Comparison of ENCODE assay signal across 19 cellular contexts in the genomic region with DNA sequence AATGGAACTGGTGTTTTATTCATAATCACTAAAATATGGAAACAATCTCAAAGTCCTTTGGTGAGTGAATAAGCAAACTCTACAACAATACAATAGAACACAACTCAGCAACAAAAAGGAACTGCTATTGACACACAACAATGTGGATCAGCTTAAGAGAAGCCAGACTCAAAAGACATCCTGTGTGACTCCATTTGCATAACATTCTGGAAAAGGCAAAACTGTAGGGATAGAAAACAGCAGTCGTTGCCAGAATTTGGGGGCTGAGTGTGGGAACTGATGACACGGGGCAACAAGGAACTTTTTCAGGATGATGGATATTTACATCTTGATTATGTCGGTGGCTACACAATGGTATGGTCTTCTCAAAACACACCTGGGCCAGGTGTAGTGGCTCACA. TPM values are rescaled to one million over a fixed set of nuclear protein-coding genes. Genes with fewer than 3 reads are reported as not detected.
DNase-seq lines count a peak whose midpoint lies in the region; ATAC-seq and TF ChIP-seq lines count a peak whose summit lies in the region.
"Had no signal": no experiment of that assay in that cellular context is flagged by ENCODE, and none has a peak within 500 bp of the region (broad histone marks: within the 10 kb centered on the region; RNA-seq: fewer than 3 reads in every experiment).

No MANE protein-coding gene starts in this region.

- H4K5ac ChIP-seq in mesendoderm (ENCODE audit: low read length): no peak overlapping the region

- no peak overlapping the region for H2BK120ac ChIP-seq in mesendoderm (ENCODE audit: low read depth, low read length)

- peak overlapping the region; percentile 83 for H3K27ac Mint-ChIP-seq in endodermal cell
- H3K27ac Mint-ChIP-seq: CD4-positive, alpha-beta memory T cell; HFFc6; IgD-negative memory B cell had no signal

- H3K9me3 Mint-ChIP-seq in endodermal cell: no peaks in the 10 kb centered on the region
- H3K9me3 Mint-ChIP-seq: HFFc6 had no signal

- H3K9ac ChIP-seq in SK-N-SH (no peak overlapping the region), endodermal cell (ENCODE audit: extremely low read depth, low read length, poor library complexity, severe bottlenecking) (no peak overlapping the region), mesendoderm (ENCODE audit: low read length) (no peak overlapping the region)
- H3K9ac ChIP-seq: GM23248 had no signal

- no peak for TF ChIP-seq RAD21 in SK-N-SH (IDR thresholded peaks at IDR 0.05; ENCODE audit: low read length)

- WGBS in SK-N-SH (ENCODE audit: low lambda C conversion rate): 91% methylated on average over 3 of the region's 3 CpGs
- WGBS in endodermal cell (ENCODE audit: insufficient coverage in 1 of 2, insufficient read length in 1 of 2), 2 experiments: 46 to 50% methylated on average over 2 to 3 of the region's 3 CpGs
- no CpG with 5 or more reads among the region's 3 CpGs for WGBS in mesendoderm (ENCODE audit: extremely low coverage, insufficient coverage, low lambda C conversion rate)

- no peak overlapping the region for H4K8ac ChIP-seq in mesendoderm (ENCODE audit: low read depth, low read length)

- H3K79me1 ChIP-seq in mesendoderm (ENCODE audit: low read length): peaks cover 1% of the 10 kb centered on the region

- ATAC-seq in SK-N-SH treated with all-trans-retinoic acid at 6 μM for 48 hours: no peak

- H3K36me3 ChIP-seq in SK-N-SH (replicated peaks in 1 of 2; ENCODE audit: control insufficient read depth in 1 of 2, insufficient read depth in 2 of 2, low read length in 1 of 2) (peaks cover 2 to 30% of the 10 kb centered on the region in 2 experiments), endodermal cell (ENCODE audit: control insufficient read depth, insufficient read depth, low read length) (no peaks in the 10 kb centered on the region), mesendoderm (ENCODE audit: control insufficient read depth, insufficient read depth, low read length) (no peaks in the 10 kb centered on the region)

- no peaks in the 10 kb centered on the region for H3K27me3 Mint-ChIP-seq in endodermal cell (ENCODE audit: insufficient read depth)
- H3K27me3 Mint-ChIP-seq: CD4-positive, alpha-beta memory T cell had no signal

- H3K23ac ChIP-seq in mesendoderm (ENCODE audit: low read length): no peak overlapping the region

- no peak overlapping the region for H3K56ac ChIP-seq in mesendoderm (ENCODE audit: low read length)

- H3K4ac ChIP-seq in mesendoderm (ENCODE audit: low read depth, low read length): no peak overlapping the region

- TF ChIP-seq EP300 in SK-N-SH (IDR thresholded peaks at IDR 0.05; ENCODE audit: borderline replicate concordance in 1 of 2, low read depth in 1 of 2, low read length in 1 of 2): no peak

- peaks cover 35% of the 10 kb centered on the region for H4K20me1 ChIP-seq in SK-N-SH (ENCODE audit: insufficient read depth)

- H3K4me3 ChIP-seq in SK-N-SH (ENCODE audit: low read depth in 2 of 2, low read length in 1 of 2): no peak overlapping the region
- H3K4me3 ChIP-seq in endodermal cell (ENCODE audit: low read length): no peak overlapping the region
- H3K4me3 ChIP-seq in mesendoderm (ENCODE audit: low read length): no peak overlapping the region
- H3K4me3 ChIP-seq: GM23248 had no signal

- H3K4me3 Mint-ChIP-seq in endodermal cell: no peak overlapping the region
- H3K4me3 Mint-ChIP-seq: CD4-positive, alpha-beta memory T cell; HFFc6 had no signal

- CTCF ChIA-PET in SK-N-SH (lab: Yijun Ruan, JAX): interaction anchor here (1.2 kb wide), 1 partner anchor 68 kb away, joined by 3 read pairs; no protein-coding TSS in a partner anchor

- H3K4me1 ChIP-seq in SK-N-SH (ENCODE audit: control insufficient read depth in 1 of 2, insufficient read depth in 2 of 2, low read depth in 1 of 2, low read length in 1 of 2) (peaks cover 2 to 27% of the 10 kb centered on the region in 2 experiments; a peak in 2 of 4 replicates), endodermal cell (ENCODE audit: control insufficient read depth, insufficient read depth, low read length) (no peaks in the 10 kb centered on the region), mesendoderm (ENCODE audit: control insufficient read depth, low read depth, low read length) (no peaks in the 10 kb centered on the region)

- no peaks in the 10 kb centered on the region for H3K27me3 ChIP-seq in SK-N-SH (ENCODE audit: insufficient read depth)
- H3K27me3 ChIP-seq in endodermal cell (ENCODE audit: control insufficient read depth, insufficient read depth, low read length, poor library complexity, severe bottlenecking): no peaks in the 10 kb centered on the region
- H3K27me3 ChIP-seq in mesendoderm (ENCODE audit: insufficient read depth, low read length, poor library complexity): no peaks in the 10 kb centered on the region

- TF ChIP-seq CTCF in SK-N-SH (IDR thresholded peaks at IDR 0.05) (no peak), endodermal cell (conservative IDR thresholded peaks at IDR 0.05) (no peak)

- H3K27ac ChIP-seq in SK-N-SH (ENCODE audit: low read depth in 2 of 2, low read length in 1 of 2): peak overlapping the region in 1 of 2 experiments; percentile 16; a peak in 1 of 4 replicates
- H3K27ac ChIP-seq in endodermal cell (ENCODE audit: low read depth, low read length): no peak overlapping the region
- H3K27ac ChIP-seq in mesendoderm (ENCODE audit: low read depth, low read length): no peak overlapping the region
- H3K27ac ChIP-seq: GM23248 had no signal

- DNase-seq in SK-N-SH (no peak), endodermal cell (peak; percentile 56), mesendoderm (peak; percentile 26), NCI-H1417 treated with DMSO at 0.1 percent for 48 hours (lab: John Stamatoyannopoulos, UW) (no peak), NCI-H748 (lab: John Stamatoyannopoulos, UW; ENCODE audit: unreplicated experiment) (no peak), cerebellum (ENCODE audit: low spot score) (no peak)
- DNase-seq in stimulated activated CD4-positive, alpha-beta T cell treated with anti-CD3 and anti-CD28 coated beads, Interleukin-4, amount 100 ng/mL, for 4 hours: no peak
- DNase-seq: 8988T; CD4-positive, alpha-beta memory T cell; DMS79 treated with DMSO at 0.1 percent for 48 hours; GM23248; HFFc6; Kasumi-1; MM.1S; NCI-H1092 treated with DMSO at 0.1 percent for 48 hours; NCI-H1694; NCI-H69 had no signal

- POLR2A ChIA-PET in SK-N-SH (lab: Yijun Ruan, JAX): interaction anchor here (0.6 kb wide), 1 partner anchor 59 kb away, joined by 3 read pairs; no protein-coding TSS in a partner anchor

- H3K18ac ChIP-seq in mesendoderm (ENCODE audit: low read length): no peak overlapping the region

- H3F3A ChIP-seq in SK-N-SH (replicated peaks; ENCODE audit: insufficient read depth): peaks cover 19% of the 10 kb centered on the region

- no peaks in the 10 kb centered on the region for H3K9me2 ChIP-seq in SK-N-SH

- H3K9me3 ChIP-seq in SK-N-SH (no peaks in the 10 kb centered on the region), endodermal cell (ENCODE audit: control insufficient read depth, low read length) (no peaks in the 10 kb centered on the region)

- no peak overlapping the region for H2AK5ac ChIP-seq in mesendoderm (ENCODE audit: low read length)

- H3K4me1 Mint-ChIP-seq in endodermal cell: peaks cover 10% of the 10 kb centered on the region
- H3K4me1 Mint-ChIP-seq: IgD-negative memory B cell had no signal

- H3K79me2 ChIP-seq in SK-N-SH (ENCODE audit: insufficient read depth) (peaks cover 58% of the 10 kb centered on the region), mesendoderm (ENCODE audit: control insufficient read depth, insufficient read depth, low read length) (no peaks in the 10 kb centered on the region)

- no peak overlapping the region for H2AFZ ChIP-seq in SK-N-SH (ENCODE audit: low read depth)
- H2AFZ ChIP-seq: GM23248 had no signal

- H2BK5ac ChIP-seq in mesendoderm (ENCODE audit: low read length): no peak overlapping the region

- no peak overlapping the region for H2BK15ac ChIP-seq in mesendoderm (replicated peaks; ENCODE audit: low read depth)

- H3K4me2 ChIP-seq in SK-N-SH: peak overlapping the region; percentile 22; the same call in 1 of the 2 replicates
- H3K4me2 ChIP-seq in mesendoderm (ENCODE audit: low read length): no peak overlapping the region

- H3K36me3 Mint-ChIP-seq in endodermal cell (ENCODE audit: low read depth): no peaks in the 10 kb centered on the region
- H3K36me3 Mint-ChIP-seq: IgD-negative memory B cell had no signal

TF ChIP-seq in SK-N-SH, 30 proteins besides CTCF, POLR2A, EP300 and RAD21:
- TF ChIP-seq FOXM1 (IDR thresholded peaks at IDR 0.05; ENCODE audit: low read depth) (no peak), MXI1 (IDR thresholded peaks at IDR 0.05; ENCODE audit: low read depth, low read length) (no peak), TCF12 (IDR thresholded peaks at IDR 0.05) (peak; percentile 40; the same call in 1 of the 2 replicates)

TF ChIP-seq in SK-N-SH treated with all-trans-retinoic acid at 6 μM for 48 hours, 23 proteins besides CTCF, POLR2A, EP300 and RAD21 (continues in another document):
- no peak for TF ChIP-seq PPARA (CRISPR knock-in tag; IDR thresholded peaks at IDR 0.05; ENCODE audit: borderline replicate concordance)
- TF ChIP-seq GLIS3 (CRISPR knock-in tag; IDR thresholded peaks at IDR 0.05): no peak
- TF ChIP-seq ZNF565 (CRISPR knock-in tag; conservative IDR thresholded peaks at IDR 0.05; ENCODE audit: low read depth): no peak
- TF ChIP-seq ESRRG (CRISPR knock-in tag; IDR thresholded peaks at IDR 0.05): no peak
- no peak for TF ChIP-seq ARNTL (CRISPR knock-in tag; IDR thresholded peaks at IDR 0.05; ENCODE audit: borderline replicate concordance, low read depth)
- TF ChIP-seq BACH2 (CRISPR knock-in tag; IDR thresholded peaks at IDR 0.05; ENCODE audit: borderline replicate concordance): no peak
- TF ChIP-seq, protein P1, sequence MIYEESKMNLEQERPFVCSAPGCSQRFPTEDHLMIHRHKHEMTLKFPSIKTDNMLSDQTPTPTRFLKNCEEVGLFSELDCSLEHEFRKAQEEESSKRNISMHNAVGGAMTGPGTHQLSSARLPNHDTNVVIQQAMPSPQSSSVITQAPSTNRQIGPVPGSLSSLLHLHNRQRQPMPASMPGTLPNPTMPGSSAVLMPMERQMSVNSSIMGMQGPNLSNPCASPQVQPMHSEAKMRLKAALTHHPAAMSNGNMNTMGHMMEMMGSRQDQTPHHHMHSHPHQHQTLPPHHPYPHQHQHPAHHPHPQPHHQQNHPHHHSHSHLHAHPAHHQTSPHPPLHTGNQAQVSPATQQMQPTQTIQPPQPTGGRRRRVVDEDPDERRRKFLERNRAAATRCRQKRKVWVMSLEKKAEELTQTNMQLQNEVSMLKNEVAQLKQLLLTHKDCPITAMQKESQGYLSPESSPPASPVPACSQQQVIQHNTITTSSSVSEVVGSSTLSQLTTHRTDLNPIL (CRISPR knock-in tag; IDR thresholded peaks at IDR 0.05; ENCODE audit: low read depth): no peak
- TF ChIP-seq TCF4 (CRISPR knock-in tag; IDR thresholded peaks at IDR 0.05; ENCODE audit: borderline replicate concordance): no peak
- TF ChIP-seq ZC3H10 (CRISPR knock-in tag; IDR thresholded peaks at IDR 0.05): no peak
- no peak for TF ChIP-seq ZNF8 (CRISPR knock-in tag; IDR thresholded peaks at IDR 0.05)

RNA-seq across cellular contexts. Expression of a gene that starts 32.4 kb away (rescaled TPM):
- 47.5 and 48.7 TPM in 2 replicates for polyA plus RNA-seq in SK-N-SH (2012; rRNA removed)
- 30.8 and 31.9 TPM in 2 replicates for polyA plus RNA-seq in SK-N-SH (2012; cell fraction: cytosol; rRNA removed)
- polyA plus RNA-seq in SK-N-SH (2012; cell fraction: nucleus; rRNA removed): 94.2 and 132 TPM in 2 replicates
- total RNA-seq in endodermal cell (10 to 100 TPM; 25.2 to 32.9 TPM), cerebellum (46.3 TPM)
- polyA plus RNA-seq in endodermal cell (2013, experiment 1 of 2): 21.7 TPM
- 17.3 TPM for polyA plus RNA-seq in endodermal cell (2013, experiment 2 of 2)
- polyA plus RNA-seq in mesendoderm (2013, experiment 1 of 2): 15.3 TPM
- polyA plus RNA-seq in mesendoderm (2013, experiment 2 of 2): 15.0 TPM

Comparison
In these comparisons a context has a peak if more than half of its experiments do, and no peak if none do; other contexts are left out.
1. DNase-seq: peak in endodermal cell (single experiment) and mesendoderm (single experiment); none in SK-N-SH (single experiment), NCI-H1417 treated with DMSO at 0.1 percent for 48 hours (single experiment), NCI-H748 (single experiment), stimulated activated CD4-positive, alpha-beta T cell treated with anti-CD3 and anti-CD28 coated beads, Interleukin-4, amount 100 ng/mL, for 4 hours (0 of 2) and cerebellum (single experiment).